Comparison of ENCODE assay signal across 17 cellular contexts in the genomic region with DNA sequence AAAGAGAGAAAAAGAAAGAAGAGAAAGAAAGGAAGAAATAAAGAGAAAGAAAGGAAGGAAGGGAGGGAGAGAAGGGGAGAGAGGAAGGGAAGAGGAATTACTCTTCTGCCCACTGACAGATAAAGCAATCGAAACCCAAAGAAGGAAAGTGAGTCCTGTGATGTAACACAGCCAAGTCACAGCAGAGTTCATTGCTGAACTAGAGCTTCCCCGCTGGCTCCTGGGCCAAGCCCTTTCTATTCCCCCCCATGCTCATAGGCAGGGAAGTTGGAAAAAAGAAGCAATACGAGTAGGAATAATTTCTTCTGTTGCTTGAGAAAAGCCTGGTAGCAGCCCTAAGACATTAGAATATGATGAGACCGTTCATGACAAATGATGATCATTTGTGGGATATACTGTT.
DNase-seq lines count a peak whose midpoint lies in the region; ATAC-seq and TF ChIP-seq lines count a peak whose summit lies in the region.
"Had no signal": no experiment of that assay in that cellular context is flagged by ENCODE, and none has a peak within 500 bp of the region (broad histone marks: within the 10 kb centered on the region; RNA-seq: fewer than 3 reads in every experiment).

No MANE protein-coding gene starts in this region.

- peak overlapping the region; percentile 25; the same call in 1 of the 2 replicates for H3K27ac ChIP-seq in HL-60 (replicated peaks)
- H3K27ac ChIP-seq in esophagus (ENCODE audit: low read depth in 2 of 2, low read length in 1 of 2), result peak overlapping the region; percentile 8 to 70
- H3K27ac ChIP-seq in smooth muscle cell (ENCODE audit: low read depth), result peak overlapping the region; percentile 93
- H3K27ac ChIP-seq: testis had no signal

- H3K9ac ChIP-seq in smooth muscle cell (ENCODE audit: low read depth), result peak overlapping the region; percentile 27

- H2AFZ ChIP-seq in smooth muscle cell (ENCODE audit: low read depth), result peak overlapping the region; percentile 39

- no peak for TF ChIP-seq CTCF in HL-60 (IDR thresholded peaks at IDR 0.05; ENCODE audit: insufficient read depth, low read length)
- no peak for TF ChIP-seq CTCF in smooth muscle cell (IDR thresholded peaks at IDR 0.05; ENCODE audit: borderline replicate concordance, insufficient read depth, poor library complexity, severe bottlenecking)

- no peak overlapping the region for H3K4me3 ChIP-seq in HL-60 (replicated peaks; ENCODE audit: insufficient read depth, low read length)
- H3K4me3 ChIP-seq in esophagus (ENCODE audit: low read depth in 1 of 2, low read length in 2 of 2), result no peak overlapping the region
- no peak overlapping the region for H3K4me3 ChIP-seq in smooth muscle cell
- H3K4me3 ChIP-seq: coronary artery, testis had no signal

- ATAC-seq in GM21390 (IDR thresholded peaks at IDR 0.05; ENCODE audit: unreplicated experiment), result no peak
- ATAC-seq: natural killer cell treated with Interleukin-12 subunit alpha and Interleukin-12 subunit beta and Interleukin-15 and Interleukin-18, amount 100 ng/mL, for 72 hours; WTC11 had no signal

- H3K27me3 ChIP-seq in HL-60 (ENCODE audit: insufficient read depth, poor library complexity, severe bottlenecking) (no peaks in the 10 kb centered on the region), esophagus (ENCODE audit: control insufficient read depth in 1 of 2, insufficient read depth in 2 of 2, low read length in 2 of 2) (no peaks in the 10 kb centered on the region), smooth muscle cell (ENCODE audit: low read depth) (no peaks in the 10 kb centered on the region)
- H3K27me3 ChIP-seq: BE2C, testis had no signal

- no peaks in the 10 kb centered on the region for H4K20me1 ChIP-seq in smooth muscle cell (ENCODE audit: low read depth)

- WGBS in esophagus, 2 donors, result 33 to 50% methylated on average over 4 of the region's 4 CpGs
- 37% methylated on average over 4 of the region's 4 CpGs for WGBS in smooth muscle cell (ENCODE audit: low lambda C conversion rate)

- H3K4me2 ChIP-seq in smooth muscle cell, result peak overlapping the region; percentile 54

- H3F3A ChIP-seq in smooth muscle cell (ENCODE audit: low read depth), result peaks cover 8% of the 10 kb centered on the region

- H3K4me1 ChIP-seq in esophagus (ENCODE audit: control insufficient read depth in 2 of 2, insufficient read depth in 2 of 2, low read length in 1 of 2) (peaks cover 0 to 16% of the 10 kb centered on the region in 2 donors), smooth muscle cell (ENCODE audit: low read depth) (peaks cover 4% of the 10 kb centered on the region)

- H3K9me3 ChIP-seq in esophagus (ENCODE audit: control insufficient read depth in 2 of 2, insufficient read depth in 1 of 2, low read depth in 1 of 2, low read length in 1 of 2), result no peaks in the 10 kb centered on the region
- no peaks in the 10 kb centered on the region for H3K9me3 ChIP-seq in smooth muscle cell (replicated peaks; ENCODE audit: low read depth)
- H3K9me3 ChIP-seq: BE2C, testis had no signal

- no peaks in the 10 kb centered on the region for H3K79me2 ChIP-seq in smooth muscle cell (ENCODE audit: low read depth)

- DNase-seq in HL-60 (ENCODE audit: low read depth in 1 of 2, low spot score in 1 of 2) (peak; percentile 57 to 69), NOMO-1 treated with DMSO at 0.1 percent for 48 hours (lab: John Stamatoyannopoulos, UW; ENCODE audit: unreplicated experiment) (peak; percentile 82), smooth muscle cell (lab: John Stamatoyannopoulos, UW; ENCODE audit: unreplicated experiment) (no peak), NCI-H345 treated with DMSO at 0.1 percent for 48 hours (lab: John Stamatoyannopoulos, UW; ENCODE audit: unreplicated experiment) (no peak)
- DNase-seq in stimulated activated CD4-positive, alpha-beta T cell treated with anti-CD3 and anti-CD28 coated beads, Interleukin-12 subunit alpha, Interleukin-12 subunit beta, amount 100 ng/mL, for 4 hours, result no peak
- DNase-seq: activated naive CD4-positive, alpha-beta T cell; BE2C; HCEC 1CT; NCI-H2029; retina; stimulated activated CD4-positive, alpha-beta T cell treated with anti-CD3 and anti-CD28 coated beads, Interleukin-2, amount 100 ng/mL, for 24 hours; testis had no signal

- H3K36me3 ChIP-seq in esophagus (ENCODE audit: control insufficient read depth in 2 of 2, insufficient read depth in 2 of 2, low read length in 1 of 2) (no peaks in the 10 kb centered on the region), smooth muscle cell (ENCODE audit: low read depth) (no peaks in the 10 kb centered on the region)
- H3K36me3 ChIP-seq: BE2C had no signal

Comparison
In these comparisons a context has a peak if more than half of its experiments do, and no peak if none do; other contexts are left out.
1. DNase-seq: peak in HL-60 (2 of 2) and NOMO-1 treated with DMSO at 0.1 percent for 48 hours (single experiment); none in smooth muscle cell (single experiment), NCI-H345 treated with DMSO at 0.1 percent for 48 hours (single experiment) and stimulated activated CD4-positive, alpha-beta T cell treated with anti-CD3 and anti-CD28 coated beads, Interleukin-12 subunit alpha, Interleukin-12 subunit beta, amount 100 ng/mL, for 4 hours (single experiment).
2. H3K27ac ChIP-seq: peak in every context shown above with its lines; median percentile 93 in smooth muscle cell; 39 in esophagus; 25 in HL-60.